In genomic region chr6:119218548-119218947, GRCh38 we compare ENCODE assay signal across 29 cellular contexts.
"Had no signal": no experiment of that assay in that cellular context is flagged by ENCODE, and none has a peak within 500 bp of the region (broad histone marks: within the 10 kb centered on the region; RNA-seq: fewer than 3 reads in every experiment).

No MANE protein-coding gene starts in this region.

- FAIRE-seq: islet of Langerhans, small intestine had no signal

- H3K36me3 ChIP-seq: heart left ventricle, left ventricle myocardium inferior, neural progenitor cell, neutrophil, right atrium auricular region, sigmoid colon, stomach, thyroid gland, transverse colon, upper lobe of left lung had no signal

- H3K27ac ChIP-seq: heart left ventricle, left ventricle myocardium inferior, neural progenitor cell, neutrophil, right atrium auricular region, sigmoid colon, stomach, testis, thyroid gland, transverse colon, upper lobe of left lung had no signal

- ATAC-seq: heart left ventricle; natural killer cell; stimulated activated memory B cell treated with anti-CD40 and anti-IgM and Interleukin-4, amounts not matched to agents 10 μg/mL and 1 μg/mL and 100 μg/mL, for 72 hours; stimulated activated naive CD8-positive, alpha-beta T cell treated with anti-CD3 and anti-CD28 coated beads, Interleukin-15, Interleukin-2, amounts not matched to agents 100 U/mL and 50 U/mL, for 24 hours had no signal

- H3K4me3 ChIP-seq: heart left ventricle, left ventricle myocardium inferior, lung, neural progenitor cell, right atrium auricular region, sigmoid colon, stomach, testis, thyroid gland, transverse colon, upper lobe of left lung had no signal

- H3K27me3 Mint-ChIP-seq: naive B cell; progenitor cell of endocrine pancreas; stimulated activated memory B cell treated with anti-CD40 and anti-IgM and Interleukin-4, amounts not matched to agents 10 μg/mL and 1 μg/mL and 100 μg/mL, for 72 hours had no signal

- H3K9me3 Mint-ChIP-seq: immature natural killer cell; mesothelial cell of epicardium; naive B cell; natural killer cell; nephron progenitor cell; neural progenitor cell; stimulated activated memory B cell treated with anti-CD40 and anti-IgM and Interleukin-4, amounts not matched to agents 10 μg/mL and 1 μg/mL and 100 μg/mL, for 72 hours had no signal

- H3K4me1 Mint-ChIP-seq: nephron progenitor cell; neural progenitor cell; stimulated activated memory B cell treated with anti-CD40 and anti-IgM and Interleukin-4, amounts not matched to agents 10 μg/mL and 1 μg/mL and 100 μg/mL, for 72 hours had no signal

- H2AFZ ChIP-seq: neural progenitor cell had no signal

- DNase-seq: heart left ventricle; hypothalamus; immature natural killer cell; left ventricle myocardium inferior; mesendoderm; naive B cell; natural killer cell; nephron progenitor cell; occipital lobe; sigmoid colon; small intestine; stimulated activated CD4-positive, alpha-beta T cell treated with anti-CD3 and anti-CD28 coated beads, Interleukin-1b, Interleukin-23, amount 100 ng/mL, for 48 hours; stimulated activated CD4-positive, alpha-beta T cell treated with anti-CD3 and anti-CD28 coated beads, Interleukin-2, amount 100 ng/mL, for 48 hours; stimulated activated CD4-positive, alpha-beta T cell treated with anti-CD3 and anti-CD28 coated beads, Interleukin-4, amount 100 ng/mL, for 4 hours; stimulated activated CD8-positive, alpha-beta memory T cell treated with anti-CD3 and anti-CD28 coated beads, Interleukin-4, amount 100 ng/mL, for 48 hours; stimulated activated naive CD8-positive, alpha-beta T cell treated with anti-CD3 and anti-CD28 coated beads, Interleukin-15, Interleukin-2, amounts not matched to agents 100 U/mL and 50 U/mL, for 24 hours; stomach; testis; thyroid gland; transverse colon; upper lobe of left lung had no signal

- H3K9ac ChIP-seq: neural progenitor cell had no signal

- H3K4me3 Mint-ChIP-seq: immature natural killer cell; mesothelial cell of epicardium; naive B cell; natural killer cell; nephron progenitor cell; neural progenitor cell; stimulated activated memory B cell treated with anti-CD40 and anti-IgM and Interleukin-4, amounts not matched to agents 10 μg/mL and 1 μg/mL and 100 μg/mL, for 72 hours had no signal

- H3K27ac Mint-ChIP-seq: mesothelial cell of epicardium; natural killer cell; nephron progenitor cell; neural progenitor cell; progenitor cell of endocrine pancreas; stimulated activated memory B cell treated with anti-CD40 and anti-IgM and Interleukin-4, amounts not matched to agents 10 μg/mL and 1 μg/mL and 100 μg/mL, for 72 hours had no signal

- H3K36me3 Mint-ChIP-seq: natural killer cell, neural progenitor cell had no signal

- H3K4me1 ChIP-seq: neural progenitor cell, right atrium auricular region, testis, upper lobe of left lung had no signal

- H3K4me2 ChIP-seq: neural progenitor cell had no signal

- H3K9me3 ChIP-seq: heart left ventricle, left ventricle myocardium inferior, neutrophil, right atrium auricular region, sigmoid colon, stomach, testis, thyroid gland, transverse colon, upper lobe of left lung had no signal

- H3K27me3 ChIP-seq: heart left ventricle, neural progenitor cell, neutrophil, right atrium auricular region, sigmoid colon, stomach, testis, thyroid gland, transverse colon, upper lobe of left lung had no signal
